Comparison of ENCODE assay signal across 20 cellular contexts in the genomic region with DNA sequence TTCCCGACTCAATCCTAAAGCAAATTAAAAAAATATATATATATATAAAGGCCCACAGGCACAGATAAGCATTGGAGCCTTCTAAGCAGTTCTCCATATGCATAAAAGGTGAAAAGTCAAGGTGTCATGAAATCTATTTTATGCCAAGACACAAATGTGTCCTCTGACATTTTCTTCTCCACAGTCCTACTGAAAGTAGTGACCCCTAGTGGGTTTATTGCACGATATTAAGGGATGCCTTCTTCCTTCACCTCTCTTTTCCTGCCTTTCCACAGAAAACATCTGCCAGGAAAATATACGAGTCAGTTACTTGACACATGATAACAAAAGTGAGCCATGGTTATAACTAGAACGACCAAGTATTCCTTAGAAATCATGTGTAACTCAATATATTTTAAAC.
DNase-seq lines count a peak whose midpoint lies in the region; ATAC-seq and TF ChIP-seq lines count a peak whose summit lies in the region.
"Had no signal": no experiment of that assay in that cellular context is flagged by ENCODE, and none has a peak within 500 bp of the region (broad histone marks: within the 10 kb centered on the region; RNA-seq: fewer than 3 reads in every experiment).

No MANE protein-coding gene starts in this region.

- H3K4me1 ChIP-seq in OCI-LY1 (ENCODE audit: insufficient read depth, low read length, severe bottlenecking), result no peaks in the 10 kb centered on the region
- H3K4me1 ChIP-seq: body of pancreas, pancreas had no signal

- no peaks in the 10 kb centered on the region for H3F3A ChIP-seq in OCI-LY1 (ENCODE audit: insufficient read depth, low read length)

- H3K27ac ChIP-seq in OCI-LY1 (ENCODE audit: low read depth, low read length, poor library complexity, severe bottlenecking), result no peak overlapping the region
- H3K27ac ChIP-seq: body of pancreas, gastroesophageal sphincter, pancreas, SK-N-MC, VCaP had no signal

- H3K9ac ChIP-seq in OCI-LY1 (ENCODE audit: low read length), result no peak overlapping the region

- H3K4me2 ChIP-seq in OCI-LY1 (ENCODE audit: low read length), result no peak overlapping the region

- ATAC-seq in HG02623 (IDR thresholded peaks at IDR 0.05; ENCODE audit: unreplicated experiment), result no peak
- ATAC-seq: body of pancreas, gastroesophageal sphincter had no signal

- peak; percentile 26 for TF ChIP-seq CTCF in OCI-LY1 (IDR thresholded peaks at IDR 0.05; ENCODE audit: low read length)
- TF ChIP-seq CTCF in fibroblast of villous mesenchyme (IDR thresholded peaks at IDR 0.05; ENCODE audit: insufficient read depth, low read depth, low read length), result peak; percentile 19

- no peaks in the 10 kb centered on the region for H3K36me3 ChIP-seq in OCI-LY1 (ENCODE audit: insufficient read depth, low read length)
- H3K36me3 ChIP-seq: gastroesophageal sphincter, pancreas had no signal

- DNase-seq in A172 (ENCODE audit: low spot score) (peak; percentile 14), ELR (ENCODE audit: low read depth) (peak; percentile 40), fibroblast of villous mesenchyme (ENCODE audit: low read depth) (no peak), pons (ENCODE audit: low spot score) (no peak), NCI-H2029 treated with DMSO at 0.1 percent for 48 hours (lab: John Stamatoyannopoulos, UW) (no peak)
- DNase-seq in stimulated activated CD4-positive, alpha-beta T cell treated with anti-CD3 and anti-CD28 coated beads, Interleukin-12 subunit alpha, Interleukin-12 subunit beta, amount 100 ng/mL, for 4 hours, result no peak
- DNase-seq: activated gamma-delta T cell; body of pancreas; effector CD4-positive, alpha-beta T cell; Karpas-422; NCI-H1930; NCI-H748 treated with DMSO at 0.1 percent for 48 hours; pancreas; stimulated activated CD4-positive, alpha-beta T cell treated with anti-CD3 and anti-CD28 coated beads, Interleukin-15, amount 100 ng/mL, for 24 hours; substantia nigra had no signal

- no peaks in the 10 kb centered on the region for H4K20me1 ChIP-seq in OCI-LY1 (ENCODE audit: insufficient read depth, low read length)

- no peak overlapping the region for H2AFZ ChIP-seq in OCI-LY1 (ENCODE audit: low read length)

- H3K79me2 ChIP-seq in OCI-LY1 (ENCODE audit: insufficient read depth, low read length), result no peaks in the 10 kb centered on the region

- no peaks in the 10 kb centered on the region for H3K9me3 ChIP-seq in OCI-LY1 (ENCODE audit: low read length)
- H3K9me3 ChIP-seq: body of pancreas, gastroesophageal sphincter, pancreas had no signal

- H3K9me2 ChIP-seq in OCI-LY1 (ENCODE audit: low read depth, low read length), result no peaks in the 10 kb centered on the region

- H3K4me3 ChIP-seq in OCI-LY1 (ENCODE audit: low read depth, low read length, poor library complexity, severe bottlenecking) (no peak overlapping the region), fibroblast of villous mesenchyme (ENCODE audit: low read depth, low read length) (no peak overlapping the region)
- H3K4me3 ChIP-seq: body of pancreas, gastroesophageal sphincter, pancreas, SK-N-MC had no signal

- H3K27me3 ChIP-seq in OCI-LY1 (ENCODE audit: insufficient read depth, low read length), result no peaks in the 10 kb centered on the region
- H3K27me3 ChIP-seq: body of pancreas, gastroesophageal sphincter, pancreas had no signal

Comparison
In these comparisons a context has a peak if more than half of its experiments do, and no peak if none do; other contexts are left out.
1. DNase-seq: peak in A172 (single experiment) and ELR (single experiment); none in fibroblast of villous mesenchyme (single experiment), pons (single experiment), stimulated activated CD4-positive, alpha-beta T cell treated with anti-CD3 and anti-CD28 coated beads, Interleukin-12 subunit alpha, Interleukin-12 subunit beta, amount 100 ng/mL, for 4 hours (single experiment) and NCI-H2029 treated with DMSO at 0.1 percent for 48 hours (single experiment).